In the genomic region with DNA sequence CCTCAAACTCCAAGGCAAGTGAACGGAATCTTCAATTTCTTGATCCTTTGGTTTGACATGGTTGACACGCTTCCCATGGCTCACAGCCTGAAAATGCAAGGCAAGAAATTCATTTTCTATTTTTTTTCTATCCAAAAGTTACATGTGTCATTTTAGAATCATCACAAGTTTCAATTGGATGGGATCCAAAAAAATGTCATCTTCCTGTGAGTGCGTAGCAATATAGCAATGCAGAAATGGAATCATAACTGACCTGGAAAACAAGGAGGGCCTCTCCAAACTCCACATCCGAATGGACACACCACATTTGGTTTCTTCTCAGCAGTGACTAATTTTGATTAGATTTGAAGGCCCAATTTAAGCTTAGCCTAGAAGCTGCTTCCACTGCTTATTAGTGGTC, we compare ENCODE assay signal across 1 cellular context.
TF ChIP-seq lines count a peak whose summit lies in the region.

No MANE protein-coding gene starts in this region.

TF ChIP-seq in GM23338, 12 proteins besides CTCF, POLR2A, EP300 and RAD21 (continued from another document):
- TF ChIP-seq, protein P1, sequence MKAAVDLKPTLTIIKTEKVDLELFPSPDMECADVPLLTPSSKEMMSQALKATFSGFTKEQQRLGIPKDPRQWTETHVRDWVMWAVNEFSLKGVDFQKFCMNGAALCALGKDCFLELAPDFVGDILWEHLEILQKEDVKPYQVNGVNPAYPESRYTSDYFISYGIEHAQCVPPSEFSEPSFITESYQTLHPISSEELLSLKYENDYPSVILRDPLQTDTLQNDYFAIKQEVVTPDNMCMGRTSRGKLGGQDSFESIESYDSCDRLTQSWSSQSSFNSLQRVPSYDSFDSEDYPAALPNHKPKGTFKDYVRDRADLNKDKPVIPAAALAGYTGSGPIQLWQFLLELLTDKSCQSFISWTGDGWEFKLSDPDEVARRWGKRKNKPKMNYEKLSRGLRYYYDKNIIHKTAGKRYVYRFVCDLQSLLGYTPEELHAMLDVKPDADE (IDR thresholded peaks at IDR 0.05), result no peak
- no peak for TF ChIP-seq EZH2phosphoT487 (IDR thresholded peaks at IDR 0.05; ENCODE audit: unreplicated experiment)
TF ChIP-seq in GM23338: peak in this region for 0.
